1 cellular context compared by ENCODE assay signal in the genomic region with DNA sequence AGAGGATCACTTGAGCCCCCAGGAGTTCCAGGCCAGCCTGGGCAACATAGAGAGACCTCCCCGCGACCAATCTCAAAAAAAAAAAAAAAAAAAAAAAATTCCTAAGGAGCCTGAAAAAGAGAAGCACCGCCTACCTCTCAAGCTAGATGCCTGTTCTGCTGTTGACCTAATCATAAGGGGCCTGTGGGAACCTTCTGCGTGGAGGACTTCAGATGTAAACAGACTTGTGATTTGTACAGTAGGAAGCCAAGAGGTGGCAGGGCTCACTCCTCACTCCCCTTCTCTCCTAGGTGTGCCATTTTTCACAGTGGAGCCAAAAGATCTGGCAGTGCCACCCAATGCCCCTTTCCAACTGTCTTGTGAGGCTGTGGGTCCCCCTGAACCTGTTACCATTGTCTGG.
TF ChIP-seq lines count a peak whose summit lies in the region.

No MANE protein-coding gene starts in this region.

TF ChIP-seq in IMR-90, 13 proteins besides CTCF, POLR2A, EP300 and RAD21:
- TF ChIP-seq FOS (IDR thresholded peaks at IDR 0.05; ENCODE audit: low read depth, low read length) (no peak), NFE2L2 (IDR thresholded peaks at IDR 0.05; ENCODE audit: low read depth, low read length) (no peak)
